Comparison of ENCODE assay signal across 15 cellular contexts in the genomic region with DNA sequence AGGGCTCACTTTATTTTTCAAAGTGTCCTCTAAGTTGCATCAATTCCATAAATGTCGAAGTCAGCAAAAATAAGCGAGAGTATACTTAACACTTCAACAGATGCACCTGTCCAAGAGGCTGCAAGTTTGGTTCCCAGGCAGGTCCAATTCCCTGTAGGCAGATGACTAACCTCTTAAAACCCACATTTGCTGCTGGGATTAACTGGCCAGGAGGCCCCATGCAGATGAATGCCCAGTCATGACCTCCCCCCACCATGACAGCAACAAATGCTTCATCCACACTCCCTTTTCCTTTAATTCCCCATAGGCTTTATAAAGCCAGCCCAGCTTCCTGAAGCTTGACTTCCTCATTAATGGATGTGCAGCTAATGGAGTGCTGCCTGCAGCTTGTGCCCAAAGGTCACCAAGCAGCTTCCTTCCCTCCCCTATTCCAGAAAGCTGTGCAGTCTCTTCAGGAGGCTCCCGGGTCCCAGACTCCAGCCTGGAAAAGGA. TPM values are rescaled to one million over a fixed set of nuclear protein-coding genes. Genes with fewer than 3 reads are reported as not detected.
DNase-seq lines count a peak whose midpoint lies in the region; ATAC-seq and TF ChIP-seq lines count a peak whose summit lies in the region.
"Had no signal": no experiment of that assay in that cellular context is flagged by ENCODE, and none has a peak within 500 bp of the region (broad histone marks: within the 10 kb centered on the region; RNA-seq: fewer than 3 reads in every experiment).

No MANE protein-coding gene starts in this region.

- no peaks in the 10 kb centered on the region for H3K27me3 ChIP-seq in sigmoid colon
- H3K27me3 ChIP-seq: gastrocnemius medialis had no signal

- DNase-seq in HT1080 (ENCODE audit: low read depth) (peak; percentile 8), NCI-H82 treated with DMSO at 0.1 percent for 48 hours (lab: John Stamatoyannopoulos, UW; ENCODE audit: unreplicated experiment) (peak; percentile 89), kidney tubule cell (ENCODE audit: low spot score) (peak; percentile 13), sigmoid colon (no peak), UCSD-AML1 (lab: John Stamatoyannopoulos, UW; ENCODE audit: unreplicated experiment) (no peak)
- DNase-seq: activated naive CD4-positive, alpha-beta T cell; brain microvascular endothelial cell; CD4-positive, CD25-positive, alpha-beta regulatory T cell; gastrocnemius medialis; immature natural killer cell; naive B cell; NCI-H146; stimulated activated CD4-positive, alpha-beta T cell treated with anti-CD3 and anti-CD28 coated beads, Interleukin-4, amount 100 ng/mL, for 1 hour had no signal

- H3K27ac ChIP-seq in sigmoid colon = peak overlapping the region; percentile 65 to 82 (median 72)
- H3K27ac ChIP-seq: brain microvascular endothelial cell had no signal

- TF ChIP-seq CTCF in sigmoid colon (IDR thresholded peaks at IDR 0.05) = no peak

- TF ChIP-seq POLR2A in sigmoid colon (IDR thresholded peaks at IDR 0.05) = no peak

- intact Hi-C loops in sigmoid colon (cut with DNase I) = no loop called here

- WGBS in sigmoid colon, 2 donors = 60 to 68% methylated on average over 3 of the region's 3 CpGs

- ATAC-seq in HG02884 (IDR thresholded peaks at IDR 0.05; ENCODE audit: unreplicated experiment) = no peak
- ATAC-seq in HG03135 (IDR thresholded peaks at IDR 0.05; ENCODE audit: unreplicated experiment) = no peak
- ATAC-seq: gastrocnemius medialis had no signal

- H3K4me3 ChIP-seq in sigmoid colon = no peak overlapping the region
- H3K4me3 ChIP-seq: gastrocnemius medialis had no signal

- no peaks in the 10 kb centered on the region for H3K36me3 ChIP-seq in sigmoid colon
- H3K36me3 ChIP-seq: brain microvascular endothelial cell, gastrocnemius medialis had no signal

- H3K9me3 ChIP-seq in sigmoid colon = no peaks in the 10 kb centered on the region
- H3K9me3 ChIP-seq: gastrocnemius medialis had no signal

- no peak for TF ChIP-seq EP300 in sigmoid colon (IDR thresholded peaks at IDR 0.05)

- H3K4me1 ChIP-seq in sigmoid colon = peaks cover 0 to 86% (median 77%) of the 10 kb centered on the region in 4 donors

RNA-seq across cellular contexts. Expression of gene REEP1, which starts 35.7 kb away (rescaled TPM):
- 0.13 TPM in 1 of 2 replicates, not detected in the other for total RNA-seq in HT1080 (2014; rRNA removed; shearing (Covaris generic))
- polyA plus RNA-seq in HT1080 (2015; cell fraction: cytosol; rRNA removed) = 0.09 and 0.14 TPM in 2 replicates
- 0.04 and 0.24 TPM in 2 replicates for polyA plus RNA-seq in HT1080 (2015; cell fraction: nucleus; rRNA removed)
- 10 to 100 TPM; 44.9 to 98.0 (median 70.6) TPM for total RNA-seq in sigmoid colon
- polyA plus RNA-seq in sigmoid colon = 1 to 10 TPM in 2 of 3 donors, under 1 TPM in 1; 0.23 to 4.5 (median 1.8) TPM
- total RNA-seq: CD4-positive, CD25-positive, alpha-beta regulatory T cell had no signal
- polyA plus RNA-seq: CD4-positive, CD25-positive, alpha-beta regulatory T cell; immature natural killer cell had no signal

Comparison
In these comparisons a context has a peak if more than half of its experiments do, and no peak if none do; other contexts are left out.
1. DNase-seq: peak in HT1080 (single experiment), NCI-H82 treated with DMSO at 0.1 percent for 48 hours (single experiment) and kidney tubule cell (single experiment); none in sigmoid colon (single experiment) and UCSD-AML1 (single experiment).
2. RNA of gene REEP1, which starts 35.7 kb away (total RNA-seq): 44.9 to 98.0 TPM in sigmoid colon; 0.13 TPM in HT1080; every median in the first group is over 10 times any median in the second.